21 cellular contexts compared by ENCODE assay signal in the genomic region with DNA sequence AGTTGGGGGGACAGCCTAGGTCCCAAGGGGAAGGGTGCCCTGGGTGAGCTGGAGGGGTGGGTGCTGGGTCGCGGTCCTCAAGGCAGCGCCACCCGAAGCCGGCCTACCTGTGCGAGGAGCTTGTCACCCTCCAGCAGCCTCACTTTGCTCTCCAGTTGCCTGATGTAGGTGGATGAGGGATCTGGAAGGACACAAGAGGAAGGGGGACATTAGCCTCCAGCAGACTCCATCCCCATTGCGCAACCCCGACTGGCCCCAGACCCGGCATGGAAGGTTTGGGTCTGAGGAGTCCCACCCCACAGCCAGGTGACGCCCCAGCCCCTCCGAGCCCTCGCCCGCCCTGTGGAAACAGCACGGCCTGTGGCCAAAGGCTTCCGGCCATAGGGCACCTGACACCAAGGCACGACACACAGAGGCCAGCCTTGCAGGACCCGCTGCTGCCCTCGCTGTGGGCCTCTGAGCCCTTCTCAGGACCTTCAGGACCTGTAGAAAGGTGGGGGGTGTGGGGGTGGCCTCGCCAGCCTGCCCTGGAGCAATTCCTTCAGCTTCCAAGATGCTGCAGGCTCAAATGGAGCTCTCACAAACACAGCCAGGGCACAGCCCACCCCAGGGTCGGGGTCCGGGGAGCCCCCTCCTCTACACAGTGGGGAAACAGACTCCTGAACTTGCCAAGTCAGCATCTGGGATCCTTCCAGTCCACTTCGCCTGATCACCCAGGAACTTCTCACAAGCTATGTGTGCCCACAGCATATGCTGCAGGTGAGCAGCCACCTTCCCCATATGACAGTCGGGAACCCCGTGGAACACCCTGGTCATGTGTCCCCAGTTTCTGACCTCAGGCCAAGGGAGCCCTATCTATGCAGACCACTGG. TPM values are rescaled to one million over a fixed set of nuclear protein-coding genes. Genes with fewer than 3 reads are reported as not detected.
DNase-seq lines count a peak whose midpoint lies in the region; ATAC-seq, FAIRE-seq and TF ChIP-seq lines count a peak whose summit lies in the region.
"Had no signal": no experiment of that assay in that cellular context is flagged by ENCODE, and none has a peak within 500 bp of the region (broad histone marks: within the 10 kb centered on the region; RNA-seq: fewer than 3 reads in every experiment).

No MANE protein-coding gene starts in this region.

- H4K91ac ChIP-seq in trophoblast cell (ENCODE audit: low read depth, low read length), result no peak overlapping the region

- no peak for ATAC-seq in HepG2
- no peak for ATAC-seq in right lobe of liver
- no peak for ATAC-seq in GM21515 (IDR thresholded peaks at IDR 0.05; ENCODE audit: unreplicated experiment)

- H3K4me1 Mint-ChIP-seq in activated CD4-positive, alpha-beta memory T cell treated with anti-CD3 and anti-CD28 coated beads, Interleukin-2, amount 10 ng/mL, durations not matched to agents 7 days and 5 days, result no peaks in the 10 kb centered on the region

- in situ Hi-C loops in HepG2 (cut with HindIII; ENCODE audit: extremely low pct_ligation_motif_present, low pct_unique_long_range_greater_than_20kb), result no loop called here

- no peaks in the 10 kb centered on the region for H3K9me3 Mint-ChIP-seq in activated CD4-positive, alpha-beta memory T cell treated with anti-CD3 and anti-CD28 coated beads, Interleukin-2, amount 10 ng/mL, durations not matched to agents 7 days and 5 days
- H3K9me3 Mint-ChIP-seq: CD8-positive, alpha-beta memory T cell had no signal

- peak overlapping the region; percentile 71 for H3K18ac ChIP-seq in trophoblast cell (ENCODE audit: low read length)

- H3K4ac ChIP-seq in trophoblast cell (ENCODE audit: low read depth, low read length), result no peak overlapping the region

- H2AFZ ChIP-seq in HepG2 (ENCODE audit: low read length) (no peak overlapping the region), trophoblast cell (ENCODE audit: insufficient read depth, low read length, poor library complexity) (no peak overlapping the region)

- H2AK5ac ChIP-seq in trophoblast cell (ENCODE audit: low read length), result no peak overlapping the region

- H3K4me3 Mint-ChIP-seq in activated CD4-positive, alpha-beta memory T cell treated with anti-CD3 and anti-CD28 coated beads, Interleukin-2, amount 10 ng/mL, durations not matched to agents 7 days and 5 days, result no peak overlapping the region
- H3K4me3 Mint-ChIP-seq: CD8-positive, alpha-beta memory T cell had no signal

- no peak overlapping the region for H2BK5ac ChIP-seq in trophoblast cell (ENCODE audit: low read depth, low read length, poor library complexity)

- H3K4me1 ChIP-seq in HepG2 (ENCODE audit: insufficient read depth, low read length), result peaks cover 27% of the 10 kb centered on the region
- H3K4me1 ChIP-seq in right lobe of liver, result no peaks in the 10 kb centered on the region
- H3K4me1 ChIP-seq in esophagus muscularis mucosa, result peaks cover 58 to 88% (median 84%) of the 10 kb centered on the region in 4 donors
- peaks cover 27 to 31% of the 10 kb centered on the region in 2 experiments for H3K4me1 ChIP-seq in trophoblast cell (ENCODE audit: control insufficient read depth in 1 of 2, insufficient read depth in 2 of 2, low read length in 2 of 2)

- peaks cover 6% of the 10 kb centered on the region for H3K79me1 ChIP-seq in trophoblast cell (ENCODE audit: low read length)

- H4K20me1 ChIP-seq in HepG2 (ENCODE audit: insufficient read depth, low read length), result peaks cover 36% of the 10 kb centered on the region; the same call in 1 of the 2 replicates

- DNase-seq in HepG2 (ENCODE audit: low spot score) (no peak), right lobe of liver (no peak), esophagus muscularis mucosa (ENCODE audit: extremely low spot score) (no peak), trophoblast cell (no peak), SHP77 (lab: John Stamatoyannopoulos, UW) (no peak)
- no peak for DNase-seq in activated CD4-positive, alpha-beta memory T cell treated with anti-CD3 and anti-CD28 coated beads, Interleukin-2, amount 10 ng/mL, durations not matched to agents 7 days and 5 days
- DNase-seq in activated CD8-positive, alpha-beta memory T cell treated with anti-CD3 and anti-CD28 coated beads for 24 hours, result no peak
- DNase-seq: 8988T; CD8-positive, alpha-beta memory T cell; DND-41; HCEC 1CT; KBM-7; NCI-H1417 treated with DMSO at 0.1 percent for 48 hours; NCI-H1930; NCI-H2171; NCI-H446; NCI-H69; OCI-M1 had no signal

- H3K79me2 ChIP-seq in HepG2 (ENCODE audit: insufficient read depth, low read length), result peaks cover 43% of the 10 kb centered on the region
- peaks cover 5% of the 10 kb centered on the region for H3K79me2 ChIP-seq in trophoblast cell (ENCODE audit: control insufficient read depth, insufficient read depth, low read length, poor library complexity)

- H3K27me3 Mint-ChIP-seq in activated CD4-positive, alpha-beta memory T cell treated with anti-CD3 and anti-CD28 coated beads, Interleukin-2, amount 10 ng/mL, durations not matched to agents 7 days and 5 days, result no peaks in the 10 kb centered on the region

- no peak for FAIRE-seq in HepG2 (lab: Jason Lieb, UNC)
- FAIRE-seq: D721Med, G401.6 had no signal

- H2BK12ac ChIP-seq in trophoblast cell (ENCODE audit: low read length), result no peak overlapping the region

- intact Hi-C loops in HepG2 (cut with micrococcal nuclease; ENCODE audit: unreplicated experiment), result no loop called here
- intact Hi-C loops in right lobe of liver (cut with DNase I), result no loop called here
- intact Hi-C loops in esophagus muscularis mucosa (cut with DNase I), result no loop called here

- H4K8ac ChIP-seq in trophoblast cell (ENCODE audit: low read depth, low read length), result no peak overlapping the region

- H2BK120ac ChIP-seq in trophoblast cell (ENCODE audit: insufficient read depth, low read length, poor library complexity), result no peak overlapping the region

- TF ChIP-seq CTCF in HepG2 (CRISPR knock-in tag; IDR thresholded peaks at IDR 0.05), result no peak
- no peak for TF ChIP-seq CTCF in right lobe of liver (IDR thresholded peaks at IDR 0.05)
- no peak for TF ChIP-seq CTCF in esophagus muscularis mucosa (IDR thresholded peaks at IDR 0.05)

- no peak overlapping the region for H3K27ac ChIP-seq in HepG2 (ENCODE audit: extremely low read length, insufficient read depth, low read length)
- H3K27ac ChIP-seq in right lobe of liver, result no peak overlapping the region
- peak overlapping the region; percentile 75 to 82 (median 82) for H3K27ac ChIP-seq in esophagus muscularis mucosa (replicated peaks in 1 of 4)
- H3K27ac ChIP-seq in trophoblast cell (ENCODE audit: low read depth, low read length), result no peak overlapping the region

- no peak overlapping the region for H3K4me3 ChIP-seq in HepG2 (replicated peaks in 1 of 3; ENCODE audit: insufficient read depth in 1 of 3, low read depth in 2 of 3, low read length in 3 of 3)
- H3K4me3 ChIP-seq in right lobe of liver, result no peak overlapping the region
- H3K4me3 ChIP-seq in esophagus muscularis mucosa, result no peak overlapping the region
- no peak overlapping the region for H3K4me3 ChIP-seq in trophoblast cell (ENCODE audit: low read depth, low read length)

- no peak for TF ChIP-seq RAD21 in HepG2 (CRISPR knock-in tag; IDR thresholded peaks at IDR 0.05)

- CTCF ChIA-PET in HepG2 (lab: Yijun Ruan, JAX; ENCODE audit: low intra/inter-chr PET ratio, low total read pairs), result no interaction called here
- CTCF ChIA-PET in activated CD4-positive, alpha-beta memory T cell treated with anti-CD3 and anti-CD28 coated beads, Interleukin-2, amount 10 ng/mL, durations not matched to agents 7 days and 5 days (lab: Charles Lee), result no interaction called here

- peaks cover 4 to 5% of the 10 kb centered on the region in 2 experiments; a peak in 2 of 5 replicates for H3K36me3 ChIP-seq in HepG2 (replicated peaks in 1 of 2; ENCODE audit: control insufficient read depth in 1 of 2, insufficient read depth in 2 of 2, low read length in 2 of 2)
- no peaks in the 10 kb centered on the region for H3K36me3 ChIP-seq in right lobe of liver
- H3K36me3 ChIP-seq in esophagus muscularis mucosa, result no peaks in the 10 kb centered on the region
- H3K36me3 ChIP-seq in trophoblast cell (ENCODE audit: control insufficient read depth in 1 of 2, insufficient read depth in 2 of 2, low read length in 2 of 2), result peaks cover 0 to 4% of the 10 kb centered on the region in 2 experiments

- TF ChIP-seq POLR2A in HepG2 (IDR thresholded peaks at IDR 0.05; ENCODE audit: insufficient read depth in 1 of 2, low read depth in 2 of 2, low read length in 2 of 2) (no peak), right lobe of liver (IDR thresholded peaks at IDR 0.05) (no peak), esophagus muscularis mucosa (IDR thresholded peaks at IDR 0.05; ENCODE audit: low read depth) (no peak)

- TF ChIP-seq EP300 in HepG2 (IDR thresholded peaks at IDR 0.05; ENCODE audit: low read depth in 2 of 2, low read length in 2 of 2) (no peak), HepG2 (CRISPR knock-in tag; IDR thresholded peaks at IDR 0.05; ENCODE audit: borderline replicate concordance) (no peak), esophagus muscularis mucosa (IDR thresholded peaks at IDR 0.05) (no peak)

- POLR2A ChIA-PET in HepG2 (lab: Yijun Ruan, JAX), result interaction anchor here (0.6 kb wide), 1 partner anchor 101 kb away, joined by 3 read pairs; no protein-coding TSS in a partner anchor
- POLR2A ChIA-PET in activated CD4-positive, alpha-beta memory T cell treated with anti-CD3 and anti-CD28 coated beads, Interleukin-2, amount 10 ng/mL, durations not matched to agents 7 days and 5 days (lab: Charles Lee), result no interaction called here

- no peak overlapping the region for H3K4me2 ChIP-seq in HepG2 (ENCODE audit: low read depth, low read length)
- H3K4me2 ChIP-seq in trophoblast cell (ENCODE audit: low read length), result no peak overlapping the region

- no peak overlapping the region for H4K12ac ChIP-seq in trophoblast cell (ENCODE audit: low read depth, low read length)

- H3K27me3 ChIP-seq in HepG2 (ENCODE audit: control insufficient read depth in 1 of 2, insufficient read depth in 2 of 2, low read length in 2 of 2) (no peaks in the 10 kb centered on the region), right lobe of liver (no peaks in the 10 kb centered on the region), esophagus muscularis mucosa (no peaks in the 10 kb centered on the region), trophoblast cell (ENCODE audit: insufficient read depth, low read length) (no peaks in the 10 kb centered on the region)

- 90% methylated on average over 2 of the region's 24 CpGs for WGBS in HepG2 (ENCODE audit: low lambda C conversion rate)
- WGBS in right lobe of liver (ENCODE audit: insufficient coverage, low coverage, low lambda C conversion rate, missing lambda C conversion rate), result 80% methylated on average over 2 of the region's 24 CpGs
- WGBS in esophagus muscularis mucosa, result 95% methylated on average over 12 of the region's 24 CpGs
- WGBS in trophoblast cell (ENCODE audit: extremely low coverage, insufficient coverage, insufficient read length), result no CpG with 5 or more reads among the region's 24 CpGs

- no peaks in the 10 kb centered on the region for H3K36me3 Mint-ChIP-seq in activated CD4-positive, alpha-beta memory T cell treated with anti-CD3 and anti-CD28 coated beads, Interleukin-2, amount 10 ng/mL, durations not matched to agents 7 days and 5 days (ENCODE audit: low read depth)
- H3K36me3 Mint-ChIP-seq: CD8-positive, alpha-beta memory T cell had no signal

- no peak overlapping the region for H3K14ac ChIP-seq in trophoblast cell (ENCODE audit: low read length)

- H3K9ac ChIP-seq in HepG2 (ENCODE audit: insufficient read depth, low read depth, low read length) (no peak overlapping the region), trophoblast cell (ENCODE audit: low read length) (no peak overlapping the region)

- no TSS peak for BruUV-seq in HepG2 (replicated peaks; lab: Mats Ljungman, UMichigan)

- H3K27ac Mint-ChIP-seq in activated CD4-positive, alpha-beta memory T cell treated with anti-CD3 and anti-CD28 coated beads, Interleukin-2, amount 10 ng/mL, durations not matched to agents 7 days and 5 days, result no peak overlapping the region

- H3K23ac ChIP-seq in trophoblast cell (ENCODE audit: low read length), result no peak overlapping the region

- no peaks in the 10 kb centered on the region for H3K9me3 ChIP-seq in HepG2 (ENCODE audit: low read length)
- no peaks in the 10 kb centered on the region for H3K9me3 ChIP-seq in right lobe of liver
- no peaks in the 10 kb centered on the region for H3K9me3 ChIP-seq in esophagus muscularis mucosa
- H3K9me3 ChIP-seq in trophoblast cell (ENCODE audit: insufficient read depth, low read depth, low read length), result no peaks in the 10 kb centered on the region

RNA-seq across cellular contexts. Expression of a gene that starts 54.9 kb away (rescaled TPM):
- total RNA-seq in HepG2 (2016; rRNA removed; fragmentation: Illumina TruSeq; extraction: Trizol) (9.7 and 16.5 TPM in 2 replicates), right lobe of liver (10 to 100 TPM; 11.8 to 23.4 (median 15.4) TPM), esophagus muscularis mucosa (10 to 100 TPM; 10.4 to 21.2 (median 16.5) TPM)
- total RNA-seq in HepG2 (2016; cell fraction: cytosol; rRNA removed; fragmentation: Illumina TruSeq; extraction: Trizol; ENCODE audit: low read depth), result 5.1 and 6.8 TPM in 2 replicates
- total RNA-seq in HepG2 (2016; cell fraction: insoluble cytoplasmic fraction; rRNA removed; fragmentation: Illumina TruSeq; extraction: Trizol), result 10.3 and 17.3 TPM in 2 replicates
- total RNA-seq in HepG2 (2016; cell fraction: membrane; rRNA removed; fragmentation: Illumina TruSeq; extraction: Trizol), result 17.8 and 18.8 TPM in 2 replicates
- total RNA-seq in HepG2 (2016; cell fraction: nucleus; rRNA removed; fragmentation: Illumina TruSeq; extraction: Trizol), result 27.1 and 31.3 TPM in 2 replicates
- 4.9 and 14.0 TPM in 2 replicates for polyA plus RNA-seq in HepG2 (2011; rRNA removed)
- 4.0 and 5.4 TPM in 2 replicates for polyA plus RNA-seq in HepG2 (2011; cell fraction: cytosol; rRNA removed)
- 10.8 and 10.9 TPM in 2 replicates for polyA plus RNA-seq in HepG2 (2011; cell fraction: nucleus; rRNA removed)
- polyA plus RNA-seq in HepG2 (2012), result 25.5 and 37.8 TPM in 2 replicates
- 13.3 and 14.2 TPM in 2 replicates for polyA plus RNA-seq in HepG2 (2016; cell fraction: cytosol; fragmentation: Illumina TruSeq; extraction: Trizol; ENCODE audit: low read depth)
- polyA plus RNA-seq in HepG2 (2016; cell fraction: insoluble cytoplasmic fraction; fragmentation: Illumina TruSeq; extraction: Trizol; ENCODE audit: low read depth), result 30.0 and 42.2 TPM in 2 replicates
- polyA plus RNA-seq in HepG2 (2016; cell fraction: membrane; fragmentation: Illumina TruSeq; extraction: Trizol; ENCODE audit: low read depth), result 26.4 and 33.9 TPM in 2 replicates
- 35.3 and 41.4 TPM in 2 replicates for polyA plus RNA-seq in HepG2 (2016; cell fraction: nucleus; fragmentation: Illumina TruSeq; extraction: Trizol; ENCODE audit: insufficient read depth, low read depth)
- polyA minus RNA-seq in HepG2 (2011; rRNA and poly(A)+ RNA removed; ENCODE audit: low replicate concordance), result 10.0 and 16.9 TPM in 2 replicates
- polyA minus RNA-seq in HepG2 (2011; cell fraction: cytosol; rRNA and poly(A)+ RNA removed), result 15.8 and 19.7 TPM in 2 replicates
- 40.8 and 43.4 TPM in 2 replicates for polyA minus RNA-seq in HepG2 (2011; cell fraction: nucleus; rRNA and poly(A)+ RNA removed)
- polyA plus RNA-seq in trophoblast cell (2013), result 105 TPM in 2 replicates
- total RNA-seq in activated CD4-positive, alpha-beta memory T cell treated with anti-CD3 and anti-CD28 coated beads, Interleukin-2, amount 10 ng/mL, durations not matched to agents 7 days and 5 days, result 10 to 100 TPM; 79.2 to 83.7 TPM

RNA-seq across cellular contexts. Expression of a gene that starts 55.5 kb away (rescaled TPM):
- total RNA-seq in HepG2 (2016; rRNA removed; fragmentation: Illumina TruSeq; extraction: Trizol), result 67.1 and 71.2 TPM in 2 replicates
- total RNA-seq in HepG2 (2016; cell fraction: cytosol; rRNA removed; fragmentation: Illumina TruSeq; extraction: Trizol; ENCODE audit: low read depth), result 486 and 562 TPM in 2 replicates
- 65.7 and 69.4 TPM in 2 replicates for total RNA-seq in HepG2 (2016; cell fraction: insoluble cytoplasmic fraction; rRNA removed; fragmentation: Illumina TruSeq; extraction: Trizol)
- 174 and 189 TPM in 2 replicates for total RNA-seq in HepG2 (2016; cell fraction: membrane; rRNA removed; fragmentation: Illumina TruSeq; extraction: Trizol)
- 32.6 and 38.0 TPM in 2 replicates for total RNA-seq in HepG2 (2016; cell fraction: nucleus; rRNA removed; fragmentation: Illumina TruSeq; extraction: Trizol)
- 26.6 and 30.3 TPM in 2 replicates for polyA plus RNA-seq in HepG2 (2011; rRNA removed)
- polyA plus RNA-seq in HepG2 (2011; cell fraction: cytosol; rRNA removed), result 17.9 and 21.3 TPM in 2 replicates
- polyA plus RNA-seq in HepG2 (2011; cell fraction: nucleus; rRNA removed), result 9.0 and 9.6 TPM in 2 replicates
- polyA plus RNA-seq in HepG2 (2012), result 30.1 and 35.9 TPM in 2 replicates
- 31.4 and 32.0 TPM in 2 replicates for polyA plus RNA-seq in HepG2 (2016; cell fraction: cytosol; fragmentation: Illumina TruSeq; extraction: Trizol; ENCODE audit: low read depth)
- 60.4 and 64.7 TPM in 2 replicates for polyA plus RNA-seq in HepG2 (2016; cell fraction: insoluble cytoplasmic fraction; fragmentation: Illumina TruSeq; extraction: Trizol; ENCODE audit: low read depth)
- polyA plus RNA-seq in HepG2 (2016; cell fraction: membrane; fragmentation: Illumina TruSeq; extraction: Trizol; ENCODE audit: low read depth), result 47.6 and 54.1 TPM in 2 replicates
- polyA plus RNA-seq in HepG2 (2016; cell fraction: nucleus; fragmentation: Illumina TruSeq; extraction: Trizol; ENCODE audit: insufficient read depth, low read depth), result 32.3 and 34.4 TPM in 2 replicates
- polyA minus RNA-seq in HepG2 (2011; rRNA and poly(A)+ RNA removed; ENCODE audit: low replicate concordance), result 45.8 and 74.7 TPM in 2 replicates
- polyA minus RNA-seq in HepG2 (2011; cell fraction: cytosol; rRNA and poly(A)+ RNA removed), result 54.3 and 55.8 TPM in 2 replicates
- 34.1 and 34.2 TPM in 2 replicates for polyA minus RNA-seq in HepG2 (2011; cell fraction: nucleus; rRNA and poly(A)+ RNA removed)
- total RNA-seq in right lobe of liver, result 10 to 100 TPM; 24.7 to 42.0 (median 28.8) TPM
- 100 to 1,000 TPM; 135 to 170 (median 148) TPM for total RNA-seq in esophagus muscularis mucosa
- 81.6 and 81.8 TPM in 2 replicates for polyA plus RNA-seq in trophoblast cell (2013)
- 10 to 100 TPM; 63.8 to 66.3 TPM for total RNA-seq in activated CD4-positive, alpha-beta memory T cell treated with anti-CD3 and anti-CD28 coated beads, Interleukin-2, amount 10 ng/mL, durations not matched to agents 7 days and 5 days

Comparison
In these comparisons a context has a peak if more than half of its experiments do, and no peak if none do; other contexts are left out.
1. H3K27ac ChIP-seq: peak in esophagus muscularis mucosa (4 of 4); none in HepG2 (single experiment), right lobe of liver (0 of 3) and trophoblast cell (single experiment).